Comparison of ENCODE assay signal across 8 cellular contexts in genomic region chr16:740764-741505, GRCh38. TPM values are rescaled to one million over a fixed set of nuclear protein-coding genes. Genes with fewer than 3 reads are reported as not detected.
DNase-seq lines count a peak whose midpoint lies in the region; ATAC-seq and TF ChIP-seq lines count a peak whose summit lies in the region.

Gene CIAO3 (minus strand): TSS chr16:740997. CDS start chr16:740985, 12 bp downstream.

- no peaks in the 10 kb centered on the region for H3K27me3 Mint-ChIP-seq in activated B cell treated with CpG ODN at 0.5 μM for 24 hours

- CTCF ChIA-PET in activated B cell treated with CpG ODN at 0.5 μM for 24 hours (lab: Charles Lee) = interaction anchor here (1.0 to 2.8 kb wide), 5 partner anchors 19 to 44 kb away, joined by 4 to 12 read pairs (median 4); partner anchors contain the start of genes ANTKMT and METRN

- intact Hi-C loops in activated B cell treated with CpG ODN at 0.5 μM for 24 hours (cut with micrococcal nuclease) = loop anchor here (1.0 to 2.0 kb wide), 6 partner anchors 13 to 162 kb away; partner anchors contain the start of genes CHTF18 and RPUSD1

- H3K4me3 Mint-ChIP-seq in activated B cell treated with CpG ODN at 0.5 μM for 24 hours = peak within 1 kb of the TSS; percentile 83

- peaks cover 32% of the 10 kb centered on the region for H3K4me1 Mint-ChIP-seq in activated B cell treated with CpG ODN at 0.5 μM for 24 hours

- no peaks in the 10 kb centered on the region for H3K9me3 Mint-ChIP-seq in activated B cell treated with CpG ODN at 0.5 μM for 24 hours

- peaks cover 22% of the 10 kb centered on the region for H3K36me3 Mint-ChIP-seq in activated B cell treated with CpG ODN at 0.5 μM for 24 hours (ENCODE audit: low read depth)

- no peak within 1 kb of the TSS for H3K27ac Mint-ChIP-seq in activated B cell treated with CpG ODN at 0.5 μM for 24 hours

- ATAC-seq in GM18520 (IDR thresholded peaks at IDR 0.05; ENCODE audit: unreplicated experiment) (peak; percentile 78), HG03066 (IDR thresholded peaks at IDR 0.05; ENCODE audit: low read depth, unreplicated experiment) (peak; percentile 44), activated B cell treated with CpG ODN at 0.5 μM for 24 hours (ENCODE audit: low read depth) (peak; percentile 89)

- peak within 1 kb of the TSS; percentile 86 to 87 for H3K4me3 ChIP-seq in cardiac fibroblast (replicated peaks in 1 of 2; ENCODE audit: low read depth in 2 of 2, low read length in 2 of 2)

- POLR2A ChIA-PET in activated B cell treated with CpG ODN at 0.5 μM for 24 hours (lab: Charles Lee) = interaction anchor here (1.0 to 2.9 kb wide), 7 partner anchors 13 to 51 kb away, joined by 3 to 19 read pairs (median 5); partner anchors contain the start of genes ANTKMT, CCDC78, CHTF18 and RPUSD1

- TF ChIP-seq CTCF in activated B cell treated with CpG ODN at 0.5 μM for 24 hours (IDR thresholded peaks at IDR 0.05) (peak; percentile 54), cardiac fibroblast (IDR thresholded peaks at IDR 0.05; ENCODE audit: low read depth, low read length) (peak; percentile 26)

- DNase-seq in A172 (ENCODE audit: low spot score) = peak; percentile 82
- DNase-seq in NCI-H2227 treated with DMSO at 0.1 percent for 48 hours (lab: John Stamatoyannopoulos, UW) = peak; percentile 87
- peak; percentile 98 for DNase-seq in activated B cell treated with CpG ODN at 0.5 μM for 24 hours
- peak; percentile 90 to 93 for DNase-seq in cardiac fibroblast (ENCODE audit: low read depth in 2 of 2)
- DNase-seq in islet precursor cell = peak; percentile 93
- DNase-seq in stimulated activated CD4-positive, alpha-beta T cell treated with anti-CD3 and anti-CD28 coated beads, Interleukin-12 subunit alpha, Interleukin-12 subunit beta, amount 100 ng/mL, for 48 hours (ENCODE audit: low read depth in 2 of 3, low spot score in 1 of 3) = peak; percentile 88 to 90 (median 88)

RNA-seq across cellular contexts. Expression of gene CIAO3, which starts in this region (rescaled TPM):
- total RNA-seq in A172 (2014; rRNA removed; shearing (Covaris generic)) = 45.1 and 47.5 TPM in 2 replicates
- total RNA-seq in activated B cell treated with CpG ODN at 0.5 μM for 24 hours = 42.4 and 43.1 TPM in 2 replicates

Comparison
In these comparisons a context has a peak if more than half of its experiments do, and no peak if none do; other contexts are left out.
1. Peak in every context shown above with its lines: DNase-seq, ATAC-seq and H3K4me3 ChIP-seq.